1 cellular context compared by ENCODE assay signal in genomic region chr6:119137194-119138072, GRCh38.
TF ChIP-seq lines count a peak whose summit lies in the region.

No MANE protein-coding gene starts in this region.

TF ChIP-seq in K562, 482 proteins besides CTCF, POLR2A, EP300 and RAD21 (continued from another document and continues in another):
- TF ChIP-seq MGA (IDR thresholded peaks at IDR 0.05) (no peak; the same call in 1 of the 2 replicates), BRD4 (IDR thresholded peaks at IDR 0.05) (no peak), KHSRP (IDR thresholded peaks at IDR 0.05) (0 out of 2 replicates have a peak, but pooled peaks have one; percentile 25), NR2C1 (IDR thresholded peaks at IDR 0.05) (peak; percentile 30; the same call in 1 of the 2 replicates), NR2C1 (tag; IDR thresholded peaks at IDR 0.05) (peak; percentile 54; the same call in 1 of the 2 replicates), SPI1 (IDR thresholded peaks at IDR 0.05; ENCODE audit: borderline replicate concordance, low read depth, low read length) (peak; percentile 38; the same call in 1 of the 2 replicates), ZBTB7A (IDR thresholded peaks at IDR 0.05; ENCODE audit: borderline replicate concordance, control insufficient read depth, low read depth, low read length) (no peak), EHMT2 (IDR thresholded peaks at IDR 0.05) (peak; percentile 86), ZNF347 (CRISPR knock-in tag; IDR thresholded peaks at IDR 0.05; ENCODE audit: low read depth) (no peak), ELF4 (CRISPR knock-in tag; IDR thresholded peaks at IDR 0.05) (peak; percentile 94; the same call in 1 of the 2 replicates), MCM7 (IDR thresholded peaks at IDR 0.05) (peak in 1 of 2 experiments; percentile 11; a peak in 1 of 4 replicates), CEBPG (CRISPR knock-in tag; IDR thresholded peaks at IDR 0.05) (peak; percentile 68), CEBPG (tag; conservative IDR thresholded peaks at IDR 0.05 in 1 of 2, IDR thresholded peaks at IDR 0.05 in 1 of 2) (peak; percentile 74 to 87), RAD51 (IDR thresholded peaks at IDR 0.05; ENCODE audit: borderline replicate concordance, low read depth) (peak; percentile 10; the same call in 1 of the 2 replicates), CBFA2T2 (conservative IDR thresholded peaks at IDR 0.05) (peak; percentile 93), TCF7 (IDR thresholded peaks at IDR 0.05; ENCODE audit: borderline replicate concordance) (no peak), ID3 (CRISPR knock-in tag; IDR thresholded peaks at IDR 0.05) (no peak), ID3 (tag; IDR thresholded peaks at IDR 0.05) (0 out of 2 replicates have a peak, but pooled peaks have one; percentile 24), POLR2AphosphoS5 (IDR thresholded peaks at IDR 0.05; ENCODE audit: control insufficient read depth, insufficient read depth, low read depth, low read length) (peak; percentile 67; the same call in 1 of the 2 replicates), KDM4B (IDR thresholded peaks at IDR 0.05; ENCODE audit: borderline replicate concordance in 2 of 2, low read depth in 1 of 2) (peak in 1 of 2 experiments; percentile 97; a peak in 1 of 4 replicates), ZNF407 (IDR thresholded peaks at IDR 0.05; ENCODE audit: low read depth) (no peak), ATF4 (CRISPR knock-in tag; IDR thresholded peaks at IDR 0.05) (0 out of 2 replicates have a peak, but pooled peaks have one; percentile 44), KAT7 (CRISPR knock-in tag; IDR thresholded peaks at IDR 0.05; ENCODE audit: borderline replicate concordance) (no peak), RBM15 (IDR thresholded peaks at IDR 0.05; ENCODE audit: insufficient read depth, low read length) (no peak), NFATC3 (IDR thresholded peaks at IDR 0.05) (peak; percentile 81; the same call in 1 of the 2 replicates), ZNF316 (IDR thresholded peaks at IDR 0.05) (peak; percentile 96), ZNF408 (CRISPR knock-in tag; IDR thresholded peaks at IDR 0.05; ENCODE audit: low read depth) (no peak), TAF7 (tag; IDR thresholded peaks at IDR 0.05) (peak; percentile 18; the same call in 1 of the 2 replicates), BACH1 (tag; IDR thresholded peaks at IDR 0.05) (peak; percentile 84), HES1 (IDR thresholded peaks at IDR 0.05; ENCODE audit: low read depth) (no peak), NUFIP1 (IDR thresholded peaks at IDR 0.05; ENCODE audit: partially characterized antibody) (peak; percentile 91), HBP1 (CRISPR knock-in tag; IDR thresholded peaks at IDR 0.05) (no peak), PKNOX1 (IDR thresholded peaks at IDR 0.05) (peak; percentile 77)
